Comparison of ENCODE assay signal across 38 cellular contexts in the genomic region with DNA sequence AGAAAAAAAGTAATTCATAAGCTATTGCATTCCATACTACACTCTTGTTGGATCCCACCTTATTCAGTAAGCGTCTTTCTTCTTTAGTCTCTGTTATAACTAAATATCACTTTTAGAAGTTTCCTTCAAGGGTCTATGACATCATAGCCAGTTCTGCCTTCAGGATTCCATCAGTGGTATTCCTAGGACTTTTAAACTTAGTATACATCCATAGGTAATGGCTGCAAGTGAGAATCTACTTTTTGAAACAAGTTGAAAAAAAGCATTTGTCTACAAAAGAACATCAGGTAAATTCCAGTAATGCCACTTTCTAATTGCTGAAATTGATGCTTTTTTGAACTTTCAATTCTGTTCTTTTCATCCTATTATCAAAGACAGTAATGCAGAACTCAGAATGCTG. TPM values are rescaled to one million over a fixed set of nuclear protein-coding genes. Genes with fewer than 3 reads are reported as not detected.
"Had no signal": no experiment of that assay in that cellular context is flagged by ENCODE, and none has a peak within 500 bp of the region (broad histone marks: within the 10 kb centered on the region; RNA-seq: fewer than 3 reads in every experiment).

A gene with protein sequence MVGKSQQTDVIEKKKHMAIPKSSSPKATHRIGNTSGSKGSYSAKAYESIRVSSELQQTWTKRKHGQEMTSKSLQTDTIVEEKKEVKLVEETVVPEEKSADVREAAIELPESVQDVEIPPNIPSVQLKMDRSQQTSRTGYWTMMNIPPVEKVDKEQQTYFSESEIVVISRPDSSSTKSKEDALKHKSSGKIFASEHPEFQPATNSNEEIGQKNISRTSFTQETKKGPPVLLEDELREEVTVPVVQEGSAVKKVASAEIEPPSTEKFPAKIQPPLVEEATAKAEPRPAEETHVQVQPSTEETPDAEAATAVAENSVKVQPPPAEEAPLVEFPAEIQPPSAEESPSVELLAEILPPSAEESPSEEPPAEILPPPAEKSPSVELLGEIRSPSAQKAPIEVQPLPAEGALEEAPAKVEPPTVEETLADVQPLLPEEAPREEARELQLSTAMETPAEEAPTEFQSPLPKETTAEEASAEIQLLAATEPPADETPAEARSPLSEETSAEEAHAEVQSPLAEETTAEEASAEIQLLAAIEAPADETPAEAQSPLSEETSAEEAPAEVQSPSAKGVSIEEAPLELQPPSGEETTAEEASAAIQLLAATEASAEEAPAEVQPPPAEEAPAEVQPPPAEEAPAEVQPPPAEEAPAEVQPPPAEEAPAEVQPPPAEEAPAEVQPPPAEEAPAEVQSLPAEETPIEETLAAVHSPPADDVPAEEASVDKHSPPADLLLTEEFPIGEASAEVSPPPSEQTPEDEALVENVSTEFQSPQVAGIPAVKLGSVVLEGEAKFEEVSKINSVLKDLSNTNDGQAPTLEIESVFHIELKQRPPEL (minus strand): TSS at position 101 of the 400 bp plus-strand sequence. CDS start 296 bp downstream, outside the sequence.

- H3K4me3 ChIP-seq: MG63 had no signal

- DNase-seq: Karpas-422, Kasumi-1, MG63, MM.1S, MV-4-11, NCI-H1048, NCI-H1092, NCI-H1092 treated with DMSO at 0.1 percent for 48 hours, NCI-H1105, NCI-H1105 treated with DMSO at 0.1 percent for 48 hours, NCI-H1417, NCI-H1417 treated with DMSO at 0.1 percent for 48 hours, NCI-H1436, NCI-H1436 treated with DMSO at 0.1 percent for 48 hours, NCI-H146, NCI-H1694, NCI-H1694 treated with DMSO at 0.1 percent for 48 hours, NCI-H187, NCI-H187 treated with DMSO at 0.1 percent for 48 hours, NCI-H1930, NCI-H2029, NCI-H2029 treated with DMSO at 0.1 percent for 48 hours, NCI-H2081, NCI-H2081 treated with DMSO at 0.1 percent for 48 hours, NCI-H2107, NCI-H2171, NCI-H2171 treated with DMSO at 0.1 percent for 48 hours, NCI-H2227 treated with DMSO at 0.1 percent for 48 hours, NCI-H226, NCI-H345, NCI-H446, NCI-H446 treated with DMSO at 0.1 percent for 48 hours, NCI-H510A, NCI-H510A treated with DMSO at 0.1 percent for 48 hours had no signal

- H3K9me3 ChIP-seq: MG63 had no signal

- H3K36me3 ChIP-seq: MG63 had no signal

- H3K27me3 ChIP-seq: MG63 had no signal

RNA-seq across cellular contexts. Expression of the gene that starts here (rescaled TPM):
- total RNA-seq: LHCN-M2, M059J, MCF 10A, NCI-H460 had no signal
